Comparison of ENCODE assay signal across 18 cellular contexts in the genomic region with DNA sequence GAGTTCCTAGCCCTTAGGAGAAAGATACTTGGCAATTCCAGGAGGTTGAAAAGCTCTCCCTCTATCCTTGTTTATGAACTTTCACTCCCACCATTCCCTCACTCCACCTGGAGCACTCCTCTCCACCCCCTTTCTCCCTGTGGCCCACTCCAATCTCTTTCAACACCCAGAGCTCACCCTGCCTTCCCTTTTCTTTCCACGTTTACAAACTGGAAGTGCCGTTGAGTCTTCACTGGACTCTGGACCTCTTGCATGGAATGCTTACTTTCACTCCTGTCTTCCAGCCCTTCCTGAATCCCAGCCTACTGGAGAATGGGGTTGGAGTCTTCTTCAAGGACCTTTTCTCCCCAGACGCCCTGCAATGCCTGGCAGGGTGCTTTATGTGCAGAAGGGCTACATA.
"Had no signal": no experiment of that assay in that cellular context is flagged by ENCODE, and none has a peak within 500 bp of the region (broad histone marks: within the 10 kb centered on the region; RNA-seq: fewer than 3 reads in every experiment).

No MANE protein-coding gene starts in this region.

- H3K4me3 Mint-ChIP-seq: natural killer cell treated with Interleukin-12 subunit alpha and Interleukin-12 subunit beta and Interleukin-15 and Interleukin-18, amount 100 ng/mL, for 72 hours; neural progenitor cell had no signal

- H3K36me3 ChIP-seq: esophagus squamous epithelium, gastroesophageal sphincter, neural progenitor cell, ovary, right atrium auricular region, sigmoid colon had no signal

- H3K9me3 Mint-ChIP-seq: natural killer cell treated with Interleukin-12 subunit alpha and Interleukin-12 subunit beta and Interleukin-15 and Interleukin-18, amount 100 ng/mL, for 72 hours had no signal

- H3K36me3 Mint-ChIP-seq: natural killer cell treated with Interleukin-12 subunit alpha and Interleukin-12 subunit beta and Interleukin-15 and Interleukin-18, amount 100 ng/mL, for 72 hours; neural progenitor cell had no signal

- DNase-seq: dermis blood vessel endothelial cell; esophagus squamous epithelium; foreskin fibroblast; glutamatergic neuron; kidney; left cardiac atrium; mammary epithelial cell; nucleus accumbens; ovary; sigmoid colon; stimulated activated CD4-positive, alpha-beta T cell treated with anti-CD3 and anti-CD28 coated beads, Interleukin-12 subunit alpha, Interleukin-12 subunit beta, amount 100 ng/mL, for 4 hours; stimulated activated CD4-positive, alpha-beta T cell treated with anti-CD3 and anti-CD28 coated beads, Interleukin-2, amount 100 ng/mL, for 48 hours; stimulated activated naive CD4-positive, alpha-beta T cell treated with Interleukin-2 at 50 U/mL for 16 hours had no signal

- H3K4me3 ChIP-seq: esophagus squamous epithelium, gastroesophageal sphincter, neural progenitor cell, ovary, right atrium auricular region, sigmoid colon, skin epidermis had no signal

- H3K27me3 ChIP-seq: gastroesophageal sphincter, neural progenitor cell, ovary, right atrium auricular region, sigmoid colon had no signal

- H3K27ac Mint-ChIP-seq: natural killer cell treated with Interleukin-12 subunit alpha and Interleukin-12 subunit beta and Interleukin-15 and Interleukin-18, amount 100 ng/mL, for 72 hours; neural progenitor cell had no signal

- ATAC-seq: gastroesophageal sphincter; left cardiac atrium; natural killer cell treated with Interleukin-12 subunit alpha and Interleukin-12 subunit beta and Interleukin-15 and Interleukin-18, amount 100 ng/mL, for 72 hours had no signal

- FAIRE-seq: kidney had no signal
